Comparison of ENCODE assay signal across 10 cellular contexts in genomic region chr18:21735452-21736015, GRCh38. TPM values are rescaled to one million over a fixed set of nuclear protein-coding genes. Genes with fewer than 3 reads are reported as not detected.
DNase-seq lines count a peak whose midpoint lies in the region; ATAC-seq and TF ChIP-seq lines count a peak whose summit lies in the region.
"Had no signal": no experiment of that assay in that cellular context is flagged by ENCODE, and none has a peak within 500 bp of the region (broad histone marks: within the 10 kb centered on the region; RNA-seq: fewer than 3 reads in every experiment).

No MANE protein-coding gene starts in this region.

- H3K27ac ChIP-seq in lower lobe of right lung: peak overlapping the region; percentile 46

- no peaks in the 10 kb centered on the region for H3K9me3 ChIP-seq in lower lobe of right lung

- DNase-seq in DMS153 (lab: John Stamatoyannopoulos, UW) (peak; percentile 45), OCI-M1 (lab: John Stamatoyannopoulos, UW) (peak; percentile 65), astrocyte of the spinal cord (ENCODE audit: low read depth, low spot score) (peak; percentile 36), lower lobe of right lung (peak; percentile 72), left lobe of liver (ENCODE audit: low spot score) (no peak), AG08395 (ENCODE audit: low spot score) (no peak)
- DNase-seq: DMS 273 treated with DMSO at 0.1 percent for 48 hours had no signal

- H3K36me3 ChIP-seq in lower lobe of right lung: no peaks in the 10 kb centered on the region

- TF ChIP-seq CTCF in astrocyte of the spinal cord (IDR thresholded peaks at IDR 0.05; ENCODE audit: low read depth, low read length) (no peak), lower lobe of right lung (IDR thresholded peaks at IDR 0.05) (no peak)

- in situ Hi-C loops in astrocyte of the spinal cord (cut with HindIII; ENCODE audit: low sequenced_read_pairs): no loop called here

- no peak overlapping the region for H3K4me3 ChIP-seq in astrocyte of the spinal cord (ENCODE audit: low read depth, low read length)
- H3K4me3 ChIP-seq in lower lobe of right lung: no peak overlapping the region

- intact Hi-C loops in lower lobe of right lung (cut with DNase I): no loop called here

- ATAC-seq in lower lobe of right lung: peak in 1 of 2 donors; percentile 15
- ATAC-seq in left lobe of liver: no peak
- no peak for ATAC-seq in GM18502 (IDR thresholded peaks at IDR 0.05; ENCODE audit: poor library complexity, unreplicated experiment)
- no peak for ATAC-seq in HG02884 (IDR thresholded peaks at IDR 0.05; ENCODE audit: unreplicated experiment)
- ATAC-seq: HCT116 had no signal

- peaks cover 9% of the 10 kb centered on the region for H3K4me1 ChIP-seq in lower lobe of right lung

- no peaks in the 10 kb centered on the region for H3K27me3 ChIP-seq in lower lobe of right lung (ENCODE audit: low read depth)

RNA-seq across cellular contexts. Expression of gene MIB1, which starts 5.1 kb away (rescaled TPM):
- total RNA-seq in lower lobe of right lung (29.3 TPM), left lobe of liver (16.4 TPM)

RNA-seq across cellular contexts. Expression of gene ABHD3, which starts 31.0 kb away (rescaled TPM):
- 32.0 TPM for total RNA-seq in lower lobe of right lung
- 21.3 TPM for total RNA-seq in left lobe of liver

Comparison
In these comparisons a context has a peak if more than half of its experiments do, and no peak if none do; other contexts are left out.
1. DNase-seq: peak in DMS153 (single experiment), OCI-M1 (single experiment), astrocyte of the spinal cord (single experiment) and lower lobe of right lung (single experiment); none in left lobe of liver (single experiment) and AG08395 (single experiment).